33 cellular contexts compared by ENCODE assay signal in the genomic region with DNA sequence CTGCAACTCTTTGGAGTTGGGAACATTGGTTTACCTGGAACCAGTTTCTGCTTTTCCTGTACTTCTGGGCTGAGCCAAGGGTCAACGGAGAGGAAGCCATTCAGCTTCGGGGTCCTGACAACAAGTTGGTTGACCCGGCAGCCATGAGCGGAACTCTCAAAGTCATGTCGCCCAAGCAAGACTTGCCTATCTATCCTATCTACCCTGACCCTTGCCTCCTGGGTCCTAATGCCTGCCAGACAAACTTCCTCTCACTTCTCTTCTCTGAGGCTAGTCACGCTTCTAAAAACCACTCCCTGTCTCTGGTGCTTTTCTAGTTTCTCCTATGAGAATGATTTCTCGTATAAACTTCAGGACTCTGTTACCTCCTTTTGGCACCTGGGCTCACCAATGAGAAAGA. TPM values are rescaled to one million over a fixed set of nuclear protein-coding genes. Genes with fewer than 3 reads are reported as not detected.
"Had no signal": no experiment of that assay in that cellular context is flagged by ENCODE, and none has a peak within 500 bp of the region (broad histone marks: within the 10 kb centered on the region; RNA-seq: fewer than 3 reads in every experiment).

No MANE protein-coding gene starts in this region.

- DNase-seq: activated CD4-positive, alpha-beta T cell treated with anti-CD3 and anti-CD28 coated beads, Interleukin-2, amount 10 ng/mL, durations not matched to agents 24 days and 14 days; activated CD4-positive, alpha-beta T cell treated with anti-CD3 and anti-CD28 coated beads, Interleukin-2, amount 50 U/mL, for 4 hours; activated CD8-positive, alpha-beta T cell treated with anti-CD3 and anti-CD28 coated beads for 36 hours; activated gamma-delta T cell; activated naive CD4-positive, alpha-beta T cell treated with Interleukin-2 at 50 U/mL for 16 hours; activated naive CD8-positive, alpha-beta T cell treated with anti-CD3 and anti-CD28 coated beads, Interleukin-2, amount 10 ng/mL, durations not matched to agents 7 days and 5 days; activated T-cell treated with anti-CD3 and anti-CD28 coated beads, Interleukin-2, amount 50 U/mL, for 1 hour; activated T-cell treated with anti-CD3 and anti-CD28 coated beads, Interleukin-2, amount 50 U/mL, for 72 hours; body of pancreas; MM.1S; NCI-H1048; NCI-H1105 treated with DMSO at 0.1 percent for 48 hours; NCI-H1436; NCI-H1694; NCI-H1930; NCI-H2081 treated with DMSO at 0.1 percent for 48 hours; NCI-H226; NCI-H524 treated with DMSO at 0.1 percent for 48 hours; NK-92 treated with Interleukin-12 subunit alpha and Interleukin-12 subunit beta, amount 100 ng/mL, for 24 hours; PC-3; Peyer's patch; RPMI8226; SHP77 treated with DMSO at 0.1 percent for 48 hours; SK-N-SH had no signal

- H3K4me3 ChIP-seq: body of pancreas, breast epithelium, Peyer's patch, SJSA1 had no signal

- H3K4me2 ChIP-seq: KMS-11, SK-N-SH had no signal

- H3K27ac ChIP-seq: body of pancreas, breast epithelium, KMS-11, Peyer's patch, SJSA1 had no signal

- H3K36me3 ChIP-seq: breast epithelium, Peyer's patch, SJSA1 had no signal

- FAIRE-seq: astrocyte had no signal

- H3K27me3 ChIP-seq: body of pancreas, breast epithelium, Peyer's patch, SJSA1 had no signal

- H3K9ac ChIP-seq: KMS-11, SK-N-SH had no signal

- ATAC-seq: activated CD8-positive, alpha-beta T cell treated with anti-CD3 and anti-CD28 coated beads for 36 hours; activated T-cell treated with anti-CD3 and anti-CD28 coated beads, Interleukin-2, amount 50 U/mL, for 72 hours; activated T-helper 17 cell treated with anti-CD3 and anti-CD28 coated beads, Interleukin-2, amount 50 U/mL, for 72 hours; body of pancreas; PC-3 had no signal

- H3K4me1 ChIP-seq: body of pancreas, breast epithelium, Peyer's patch, SJSA1 had no signal

- H3K9me3 ChIP-seq: body of pancreas, breast epithelium, Peyer's patch, SJSA1, SK-N-SH had no signal

RNA-seq across cellular contexts. Expression of a gene that starts 44.7 kb away (rescaled TPM):
- total RNA-seq: activated CD8-positive, alpha-beta memory T cell treated with anti-CD3 and anti-CD28 coated beads for 36 hours; activated CD8-positive, alpha-beta T cell treated with anti-CD3 and anti-CD28 coated beads for 36 hours; LHCN-M2; NCI-H460; PC-3 had no signal
- polyA plus RNA-seq: SK-N-SH had no signal

RNA-seq across cellular contexts. Expression of a gene that starts 58.4 kb away (rescaled TPM):
- total RNA-seq: astrocyte, body of pancreas, cardiac septum, LHCN-M2, NCI-H460 had no signal
- polyA plus RNA-seq: SK-N-SH had no signal
